Comparison of ENCODE assay signal across 31 cellular contexts in the genomic region with DNA sequence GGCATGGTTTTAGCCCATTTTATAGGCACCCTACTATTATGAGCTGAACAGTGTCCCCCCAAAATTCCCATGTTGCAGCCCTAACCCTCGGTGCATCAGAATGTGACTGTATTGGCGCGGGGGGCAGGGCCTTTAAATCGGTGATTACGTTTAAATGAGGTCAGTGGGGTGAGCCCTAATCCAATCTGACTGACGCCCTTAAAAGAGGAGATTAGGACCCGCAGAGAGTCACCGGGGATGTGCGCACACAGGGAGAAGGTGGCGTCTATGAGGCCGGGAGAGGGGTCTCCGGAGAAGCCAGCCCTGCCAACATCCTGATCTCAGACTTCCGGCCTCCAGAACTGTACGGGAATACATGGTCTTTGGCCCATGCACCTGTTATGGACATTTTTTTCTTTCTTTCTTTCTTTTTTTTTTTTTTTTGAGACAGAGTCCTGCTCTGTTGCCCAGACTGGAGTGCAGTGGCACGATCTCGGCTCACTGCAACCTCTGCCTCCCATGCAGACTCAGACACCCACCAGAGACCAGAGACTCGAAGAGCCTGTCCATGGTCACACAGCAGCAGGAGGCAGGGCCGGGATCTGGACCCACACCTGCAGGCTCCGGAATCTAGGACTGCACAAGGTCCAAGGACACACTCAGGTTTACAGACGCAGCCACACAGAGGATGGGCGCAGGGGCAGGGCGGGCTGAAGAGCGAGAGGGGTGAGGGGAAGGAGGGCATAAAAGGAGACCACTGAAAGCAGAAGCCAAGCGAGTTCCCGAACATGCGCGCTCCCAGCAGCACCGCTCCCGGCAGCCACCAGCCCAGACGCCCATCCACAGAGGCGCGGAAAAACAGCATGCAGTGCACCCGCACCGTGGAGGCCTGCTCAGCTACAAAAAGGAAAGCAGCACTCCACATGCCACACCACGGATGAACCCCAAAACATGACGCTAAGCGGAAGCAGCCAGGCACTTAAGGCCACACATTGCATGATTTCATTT.
"Had no signal": no experiment of that assay in that cellular context is flagged by ENCODE, and none has a peak within 500 bp of the region (broad histone marks: within the 10 kb centered on the region; RNA-seq: fewer than 3 reads in every experiment).

No MANE protein-coding gene starts in this region.

- H3K9me3 ChIP-seq: uterus had no signal

- H3K36me3 Mint-ChIP-seq: activated CD8-positive, alpha-beta memory T cell treated with anti-CD3 and anti-CD28 coated beads, Interleukin-2, amount 10 ng/mL, durations not matched to agents 7 days and 5 days; activated naive CD4-positive, alpha-beta T cell treated with anti-CD3 and anti-CD28 coated beads, Interleukin-2, amount 50 U/mL, for 24 hours; naive thymus-derived CD4-positive, alpha-beta T cell; T-cell had no signal

- FAIRE-seq: endothelial cell of umbilical vein, kidney had no signal

- H3K27me3 ChIP-seq: cardiac muscle cell, uterus had no signal

- H3K4me3 Mint-ChIP-seq: activated CD4-positive, alpha-beta T cell treated with anti-CD3 and anti-CD28 coated beads for 36 hours; activated CD8-positive, alpha-beta memory T cell treated with anti-CD3 and anti-CD28 coated beads, Interleukin-2, amount 10 ng/mL, durations not matched to agents 7 days and 5 days; activated CD8-positive, alpha-beta T cell treated with anti-CD3 and anti-CD28 coated beads, Interleukin-2, amount 10 ng/mL, durations not matched to agents 7 days and 5 days; activated naive CD4-positive, alpha-beta T cell treated with anti-CD3 and anti-CD28 coated beads, Interleukin-2, amount 50 U/mL, for 24 hours; activated naive CD8-positive, alpha-beta T cell treated with anti-CD3 and anti-CD28 coated beads, Interleukin-2, amount 50 U/mL, for 24 hours; effector memory CD8-positive, alpha-beta T cell; naive thymus-derived CD4-positive, alpha-beta T cell; stimulated activated effector memory CD8-positive, alpha-beta T cell treated with anti-CD3 and anti-CD28 coated beads, Interleukin-12 subunit alpha, Interleukin-12 subunit beta, amount 100 ng/mL, for 72 hours; stimulated activated naive CD8-positive, alpha-beta T cell treated with anti-CD3 and anti-CD28 coated beads, Interleukin-15, Interleukin-2, amounts not matched to agents 100 ng/mL and 50 ng/mL, for 24 hours; T-cell; T-helper 2 cell treated with Interferon-gamma antibody and Interleukin-4, amounts not matched to agents 5 μg/mL and 100 μg/mL, for 36 hours; type B pancreatic cell had no signal

- DNase-seq: activated CD4-positive, alpha-beta T cell treated with anti-CD3 and anti-CD28 coated beads for 36 hours; activated CD4-positive, CD25-positive, alpha-beta regulatory T cell; activated CD8-positive, alpha-beta memory T cell treated with anti-CD3 and anti-CD28 coated beads, Interleukin-2, amount 10 ng/mL, durations not matched to agents 7 days and 5 days; activated CD8-positive, alpha-beta T cell treated with anti-CD3 and anti-CD28 coated beads, Interleukin-2, amount 10 ng/mL, durations not matched to agents 7 days and 5 days; activated naive CD8-positive, alpha-beta T cell treated with anti-CD3 and anti-CD28 coated beads, Interleukin-2, amount 50 U/mL, for 24 hours; activated T-cell treated with anti-CD3 and anti-CD28 coated beads, Interleukin-2, amount 50 U/mL, for 48 hours; anterior cingulate cortex; effector memory CD8-positive, alpha-beta T cell; head of caudate nucleus; hippocampal formation; kidney; left colon; midbrain; naive thymus-derived CD4-positive, alpha-beta T cell; occipital lobe; stimulated activated CD4-positive, alpha-beta T cell treated with anti-CD3 and anti-CD28 coated beads, Interleukin-12 subunit alpha, Interleukin-12 subunit beta, amount 100 ng/mL, for 4 hours; stimulated activated CD4-positive, alpha-beta T cell treated with anti-CD3 and anti-CD28 coated beads, Interleukin-4, amount 100 ng/mL, for 1 hour; substantia nigra; T-cell; uterus had no signal

- H3K27me3 Mint-ChIP-seq: activated CD4-positive, alpha-beta T cell treated with anti-CD3 and anti-CD28 coated beads for 36 hours; activated CD8-positive, alpha-beta memory T cell treated with anti-CD3 and anti-CD28 coated beads, Interleukin-2, amount 10 ng/mL, durations not matched to agents 7 days and 5 days; activated naive CD4-positive, alpha-beta T cell treated with anti-CD3 and anti-CD28 coated beads, Interleukin-2, amount 50 U/mL, for 24 hours; activated naive CD8-positive, alpha-beta T cell treated with anti-CD3 and anti-CD28 coated beads, Interleukin-2, amount 50 U/mL, for 24 hours; effector memory CD8-positive, alpha-beta T cell; naive thymus-derived CD4-positive, alpha-beta T cell; stimulated activated naive CD8-positive, alpha-beta T cell treated with anti-CD3 and anti-CD28 coated beads, Interleukin-15, Interleukin-2, amounts not matched to agents 100 ng/mL and 50 ng/mL, for 24 hours; T-cell; type B pancreatic cell had no signal

- H3K27ac Mint-ChIP-seq: activated CD4-positive, alpha-beta T cell treated with anti-CD3 and anti-CD28 coated beads for 36 hours; activated CD8-positive, alpha-beta memory T cell treated with anti-CD3 and anti-CD28 coated beads, Interleukin-2, amount 10 ng/mL, durations not matched to agents 7 days and 5 days; activated CD8-positive, alpha-beta T cell treated with anti-CD3 and anti-CD28 coated beads, Interleukin-2, amount 10 ng/mL, durations not matched to agents 7 days and 5 days; activated naive CD4-positive, alpha-beta T cell treated with anti-CD3 and anti-CD28 coated beads, Interleukin-2, amount 50 U/mL, for 24 hours; activated naive CD8-positive, alpha-beta T cell treated with anti-CD3 and anti-CD28 coated beads, Interleukin-2, amount 50 U/mL, for 24 hours; activated T-helper 2 cell treated with anti-CD3 and anti-CD28 coated beads, Interferon-gamma antibody, Interleukin-2, Interleukin-4, amounts not matched to agents 10 μg/mL and 5 μg/mL and 100 μg/mL, durations not matched to agents 14 hours and 24 hours and 36 hours; effector memory CD8-positive, alpha-beta T cell; naive thymus-derived CD4-positive, alpha-beta T cell; stimulated activated effector memory CD8-positive, alpha-beta T cell treated with anti-CD3 and anti-CD28 coated beads, Interleukin-12 subunit alpha, Interleukin-12 subunit beta, amount 100 ng/mL, for 72 hours; stimulated activated naive CD8-positive, alpha-beta T cell treated with anti-CD3 and anti-CD28 coated beads, Interleukin-15, Interleukin-2, amounts not matched to agents 100 ng/mL and 50 ng/mL, for 24 hours; T-cell; T-helper 2 cell treated with Interferon-gamma antibody and Interleukin-4, amounts not matched to agents 5 μg/mL and 100 μg/mL, for 36 hours; type B pancreatic cell had no signal

- ATAC-seq: activated CD4-positive, alpha-beta T cell treated with anti-CD3 and anti-CD28 coated beads for 36 hours; activated CD8-positive, alpha-beta memory T cell treated with anti-CD3 and anti-CD28 coated beads, Interleukin-2, amount 10 ng/mL, durations not matched to agents 7 days and 5 days; activated CD8-positive, alpha-beta T cell treated with anti-CD3 and anti-CD28 coated beads, Interleukin-2, amount 10 ng/mL, durations not matched to agents 7 days and 5 days; activated naive CD8-positive, alpha-beta T cell treated with anti-CD3 and anti-CD28 coated beads, Interleukin-2, amount 50 U/mL, for 24 hours; effector memory CD8-positive, alpha-beta T cell; left colon; naive thymus-derived CD4-positive, alpha-beta T cell; sciatic nerve; stimulated activated effector memory CD8-positive, alpha-beta T cell treated with anti-CD3 and anti-CD28 coated beads, Interleukin-12 subunit alpha, Interleukin-12 subunit beta, amount 100 ng/mL, for 72 hours; T-cell had no signal

- H3K27ac ChIP-seq: cardiac muscle cell, coronary artery had no signal

- H3K9me3 Mint-ChIP-seq: activated naive CD4-positive, alpha-beta T cell treated with anti-CD3 and anti-CD28 coated beads, Interleukin-2, amount 50 U/mL, for 24 hours; activated naive CD8-positive, alpha-beta T cell treated with anti-CD3 and anti-CD28 coated beads, Interleukin-2, amount 50 U/mL, for 24 hours; activated T-helper 2 cell treated with anti-CD3 and anti-CD28 coated beads, Interferon-gamma antibody, Interleukin-2, Interleukin-4, amounts not matched to agents 10 μg/mL and 5 μg/mL and 100 μg/mL, durations not matched to agents 14 hours and 24 hours and 36 hours; effector memory CD8-positive, alpha-beta T cell; naive thymus-derived CD4-positive, alpha-beta T cell; stimulated activated effector memory CD8-positive, alpha-beta T cell treated with anti-CD3 and anti-CD28 coated beads, Interleukin-12 subunit alpha, Interleukin-12 subunit beta, amount 100 ng/mL, for 72 hours; stimulated activated naive CD8-positive, alpha-beta T cell treated with anti-CD3 and anti-CD28 coated beads, Interleukin-15, Interleukin-2, amounts not matched to agents 100 ng/mL and 50 ng/mL, for 24 hours; T-cell; T-helper 2 cell treated with Interferon-gamma antibody and Interleukin-4, amounts not matched to agents 5 μg/mL and 100 μg/mL, for 36 hours; type B pancreatic cell had no signal

- H3K36me3 ChIP-seq: cardiac muscle cell, uterus had no signal

- H3K4me3 ChIP-seq: cardiac muscle cell, coronary artery, skin epidermis, uterus had no signal

- H3K4me1 Mint-ChIP-seq: activated CD4-positive, alpha-beta T cell treated with anti-CD3 and anti-CD28 coated beads for 36 hours; activated CD8-positive, alpha-beta memory T cell treated with anti-CD3 and anti-CD28 coated beads, Interleukin-2, amount 10 ng/mL, durations not matched to agents 7 days and 5 days; activated naive CD4-positive, alpha-beta T cell treated with anti-CD3 and anti-CD28 coated beads, Interleukin-2, amount 50 U/mL, for 24 hours; activated naive CD8-positive, alpha-beta T cell treated with anti-CD3 and anti-CD28 coated beads, Interleukin-2, amount 50 U/mL, for 24 hours; stimulated activated effector memory CD8-positive, alpha-beta T cell treated with anti-CD3 and anti-CD28 coated beads, Interleukin-12 subunit alpha, Interleukin-12 subunit beta, amount 100 ng/mL, for 72 hours; T-cell had no signal
